3 cellular contexts compared by ENCODE assay signal in genomic region chr2:12700989-12701388, GRCh38.
TF ChIP-seq lines count a peak whose summit lies in the region.

No MANE protein-coding gene starts in this region.

TF ChIP-seq in SK-N-SH, 30 proteins besides CTCF, POLR2A, EP300 and RAD21:
- TF ChIP-seq PBX3 (IDR thresholded peaks at IDR 0.05) (peak; percentile 49; the same call in 1 of the 2 replicates), GABPA (IDR thresholded peaks at IDR 0.05; ENCODE audit: low read depth) (no peak)

TF ChIP-seq in SK-N-SH treated with all-trans-retinoic acid at 6 μM for 48 hours, 23 proteins besides CTCF, POLR2A, EP300 and RAD21:
- TF ChIP-seq CSDC2 (CRISPR knock-in tag; IDR thresholded peaks at IDR 0.05): no peak
- TF ChIP-seq ZNF8 (CRISPR knock-in tag; IDR thresholded peaks at IDR 0.05): no peak
- no peak for TF ChIP-seq ZNF70 (CRISPR knock-in tag; IDR thresholded peaks at IDR 0.05)
- no peak for TF ChIP-seq ZNF565 (CRISPR knock-in tag; conservative IDR thresholded peaks at IDR 0.05; ENCODE audit: low read depth)
- no peak for TF ChIP-seq ARNTL (CRISPR knock-in tag; IDR thresholded peaks at IDR 0.05; ENCODE audit: borderline replicate concordance, low read depth)
- TF ChIP-seq ESRRG (CRISPR knock-in tag; IDR thresholded peaks at IDR 0.05): no peak
- no peak for TF ChIP-seq CREB5 (CRISPR knock-in tag; IDR thresholded peaks at IDR 0.05; ENCODE audit: low read depth)
- no peak for TF ChIP-seq OSR1 (CRISPR knock-in tag; IDR thresholded peaks at IDR 0.05)
- no peak for TF ChIP-seq PATZ1 (CRISPR knock-in tag; IDR thresholded peaks at IDR 0.05; ENCODE audit: borderline replicate concordance)
- no peak for TF ChIP-seq TSHZ2 (CRISPR knock-in tag; IDR thresholded peaks at IDR 0.05)
TF ChIP-seq in SK-N-SH treated with all-trans-retinoic acid at 6 μM for 48 hours: peak in this region for 0.

TF ChIP-seq in GM12891, 5 proteins besides CTCF, POLR2A, EP300 and RAD21:
- no peak for TF ChIP-seq POLR2AphosphoS5 (IDR thresholded peaks at IDR 0.05; ENCODE audit: low read depth, low read length)
- TF ChIP-seq POU2F2 (IDR thresholded peaks at IDR 0.05; ENCODE audit: low read depth, low read length): no peak
- TF ChIP-seq TAF1 (IDR thresholded peaks at IDR 0.05; ENCODE audit: low read depth, low read length): no peak
- TF ChIP-seq SPI1 (IDR thresholded peaks at IDR 0.05; ENCODE audit: low read depth, low read length): no peak
- TF ChIP-seq PAX5 (IDR thresholded peaks at IDR 0.05; ENCODE audit: insufficient read depth, low read length, severe bottlenecking): no peak
